14 cellular contexts compared by ENCODE assay signal in the genomic region with DNA sequence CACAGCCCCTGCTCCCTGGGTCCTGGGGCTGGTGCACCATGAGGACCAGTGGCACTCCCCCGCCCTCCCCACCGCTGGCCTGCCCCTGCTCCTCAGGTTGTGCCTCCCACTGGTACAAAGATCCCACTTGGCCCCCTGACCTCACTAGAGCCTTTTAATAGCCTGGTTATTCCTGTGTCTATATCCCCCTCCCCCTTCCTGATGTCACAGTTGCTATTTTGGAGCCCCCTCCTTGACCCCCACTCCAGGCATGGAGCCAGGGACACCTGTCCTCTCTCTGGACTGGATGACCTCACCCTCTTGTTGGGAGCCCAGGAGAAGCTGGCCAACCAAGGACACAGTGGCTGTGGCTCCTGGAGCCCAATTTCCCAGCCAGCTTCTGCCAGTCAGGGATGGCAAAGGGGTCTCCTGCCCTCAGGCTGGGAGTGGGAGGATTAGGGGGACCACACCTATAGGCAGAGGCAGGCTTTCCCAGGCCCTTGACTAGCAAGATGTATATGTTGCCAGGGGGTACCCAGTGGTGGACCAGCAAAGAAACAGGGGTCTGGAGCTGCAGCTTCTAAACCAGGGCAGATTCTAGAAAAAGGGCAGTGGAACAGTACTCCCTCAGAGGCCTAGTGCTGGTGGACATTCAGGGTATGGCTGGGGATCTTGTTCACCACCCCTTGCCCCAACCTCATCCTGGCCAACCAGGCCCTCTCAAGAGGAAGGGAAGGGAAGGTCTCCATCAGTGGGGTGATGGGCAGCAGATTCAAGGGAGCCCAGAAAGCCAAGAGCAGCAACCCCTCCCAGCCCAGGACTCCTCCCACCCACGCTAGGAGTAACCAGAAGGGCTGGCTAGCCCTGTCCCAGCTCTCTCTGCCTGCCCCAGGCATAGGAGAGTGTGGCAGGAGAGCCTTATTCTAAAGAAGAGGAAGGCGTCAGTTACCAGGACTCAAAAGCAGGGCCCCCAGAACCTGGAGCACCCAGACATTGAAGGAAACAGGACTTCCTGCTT. TPM values are rescaled to one million over a fixed set of nuclear protein-coding genes. Genes with fewer than 3 reads are reported as not detected.
DNase-seq lines count a peak whose midpoint lies in the region; TF ChIP-seq lines count a peak whose summit lies in the region.
"Had no signal": no experiment of that assay in that cellular context is flagged by ENCODE, and none has a peak within 500 bp of the region (broad histone marks: within the 10 kb centered on the region; RNA-seq: fewer than 3 reads in every experiment).

No MANE protein-coding gene starts in this region.

- no peaks in the 10 kb centered on the region for H3K36me3 ChIP-seq in neural cell (ENCODE audit: insufficient read depth, low read length)

- TF ChIP-seq CTCF in epithelial cell of esophagus (IDR thresholded peaks at IDR 0.05; ENCODE audit: insufficient read depth, low read depth, low read length, missing control alignments) (no peak), neural cell (IDR thresholded peaks at IDR 0.05; ENCODE audit: poor library complexity, severe bottlenecking) (no peak), type B pancreatic cell (conservative IDR thresholded peaks at IDR 0.05) (no peak)

- no peaks in the 10 kb centered on the region for H3F3A ChIP-seq in neural cell (ENCODE audit: insufficient read depth, low read length, poor library complexity, severe bottlenecking)

- H3K79me2 ChIP-seq in neural cell (replicated peaks; ENCODE audit: insufficient read depth, low read length), result peaks cover 32% of the 10 kb centered on the region

- peaks cover 22% of the 10 kb centered on the region for H3K4me1 Mint-ChIP-seq in activated CD4-positive, alpha-beta T cell treated with anti-CD3 and anti-CD28 coated beads, Interleukin-2, amount 10 ng/mL, durations not matched to agents 7 days and 5 days
- H3K4me1 Mint-ChIP-seq in activated CD4-positive, alpha-beta T cell treated with anti-CD3 and anti-CD28 coated beads, Interleukin-2, amount 10 ng/mL, durations not matched to agents 24 days and 14 days, result peaks cover 5% of the 10 kb centered on the region
- peaks cover 12% of the 10 kb centered on the region for H3K4me1 Mint-ChIP-seq in type B pancreatic cell (ENCODE audit: unreplicated experiment)

- POLR2A ChIA-PET in activated CD4-positive, alpha-beta T cell treated with anti-CD3 and anti-CD28 coated beads, Interleukin-2, amount 10 ng/mL, durations not matched to agents 7 days and 5 days (lab: Charles Lee), result interaction anchor here (0.6 kb wide), 1 partner anchor 181 kb away, joined by 3 read pairs; no protein-coding TSS in a partner anchor

- peaks cover 12% of the 10 kb centered on the region for H4K20me1 ChIP-seq in neural cell (ENCODE audit: insufficient read depth)

- intact Hi-C loops in activated CD4-positive, alpha-beta T cell treated with anti-CD3 and anti-CD28 coated beads, Interleukin-2, amount 10 ng/mL, durations not matched to agents 24 days and 14 days (cut with micrococcal nuclease), result no loop called here

- H3K4me3 ChIP-seq in epithelial cell of esophagus (ENCODE audit: low read length), result no peak overlapping the region
- H3K4me3 ChIP-seq in neural cell (ENCODE audit: low read length), result no peak overlapping the region
- H3K4me3 ChIP-seq: upper lobe of right lung had no signal

- no peaks in the 10 kb centered on the region for H3K27me3 Mint-ChIP-seq in activated CD4-positive, alpha-beta T cell treated with anti-CD3 and anti-CD28 coated beads, Interleukin-2, amount 10 ng/mL, durations not matched to agents 7 days and 5 days
- no peaks in the 10 kb centered on the region for H3K27me3 Mint-ChIP-seq in activated CD4-positive, alpha-beta T cell treated with anti-CD3 and anti-CD28 coated beads, Interleukin-2, amount 10 ng/mL, durations not matched to agents 24 days and 14 days
- no peaks in the 10 kb centered on the region for H3K27me3 Mint-ChIP-seq in type B pancreatic cell
- H3K27me3 Mint-ChIP-seq: activated CD8-positive, alpha-beta T cell treated with anti-CD3 and anti-CD28 coated beads for 36 hours had no signal

- TF ChIP-seq EP300 in neural cell (conservative IDR thresholded peaks at IDR 0.05; ENCODE audit: poor library complexity, severe bottlenecking), result no peak

- H2AFZ ChIP-seq in neural cell (ENCODE audit: low read depth, low read length), result no peak overlapping the region

- no peaks in the 10 kb centered on the region for H3K36me3 Mint-ChIP-seq in activated CD4-positive, alpha-beta T cell treated with anti-CD3 and anti-CD28 coated beads, Interleukin-2, amount 10 ng/mL, durations not matched to agents 7 days and 5 days (ENCODE audit: low read depth)
- peaks cover 2% of the 10 kb centered on the region for H3K36me3 Mint-ChIP-seq in activated CD4-positive, alpha-beta T cell treated with anti-CD3 and anti-CD28 coated beads, Interleukin-2, amount 10 ng/mL, durations not matched to agents 24 days and 14 days (ENCODE audit: low read depth)
- H3K36me3 Mint-ChIP-seq in type B pancreatic cell, result no peaks in the 10 kb centered on the region
- H3K36me3 Mint-ChIP-seq: activated naive CD4-positive, alpha-beta T cell treated with anti-CD3 and anti-CD28 coated beads, Interleukin-2, amount 50 U/mL, for 72 hours had no signal

- no peaks in the 10 kb centered on the region for H3K27me3 ChIP-seq in neural cell (ENCODE audit: insufficient read depth, low read depth, low read length)
- H3K27me3 ChIP-seq: upper lobe of right lung had no signal

- H3K27ac ChIP-seq in neural cell (ENCODE audit: low read length), result peak overlapping the region; percentile 84

- no peak for TF ChIP-seq RAD21 in neural cell (conservative IDR thresholded peaks at IDR 0.05)

- no peak overlapping the region for H3K4me2 ChIP-seq in neural cell (ENCODE audit: low read length)

- no peaks in the 10 kb centered on the region for H3K9me3 Mint-ChIP-seq in activated CD4-positive, alpha-beta T cell treated with anti-CD3 and anti-CD28 coated beads, Interleukin-2, amount 10 ng/mL, durations not matched to agents 7 days and 5 days
- H3K9me3 Mint-ChIP-seq in activated CD4-positive, alpha-beta T cell treated with anti-CD3 and anti-CD28 coated beads, Interleukin-2, amount 10 ng/mL, durations not matched to agents 24 days and 14 days, result no peaks in the 10 kb centered on the region
- H3K9me3 Mint-ChIP-seq in type B pancreatic cell, result no peaks in the 10 kb centered on the region
- H3K9me3 Mint-ChIP-seq: activated CD8-positive, alpha-beta T cell treated with anti-CD3 and anti-CD28 coated beads for 36 hours; activated naive CD4-positive, alpha-beta T cell treated with anti-CD3 and anti-CD28 coated beads, Interleukin-2, amount 50 U/mL, for 72 hours; nephron progenitor cell had no signal

- no peak overlapping the region for H3K9ac ChIP-seq in neural cell (ENCODE audit: low read length)

- H3K27ac Mint-ChIP-seq in activated CD4-positive, alpha-beta T cell treated with anti-CD3 and anti-CD28 coated beads, Interleukin-2, amount 10 ng/mL, durations not matched to agents 7 days and 5 days, result peak overlapping the region; percentile 36
- H3K27ac Mint-ChIP-seq in activated CD4-positive, alpha-beta T cell treated with anti-CD3 and anti-CD28 coated beads, Interleukin-2, amount 10 ng/mL, durations not matched to agents 24 days and 14 days, result no peak overlapping the region
- peak overlapping the region; percentile 66 for H3K27ac Mint-ChIP-seq in type B pancreatic cell
- H3K27ac Mint-ChIP-seq: nephron progenitor cell had no signal

- CTCF ChIA-PET in activated CD4-positive, alpha-beta T cell treated with anti-CD3 and anti-CD28 coated beads, Interleukin-2, amount 10 ng/mL, durations not matched to agents 7 days and 5 days (lab: Charles Lee), result interaction anchor here (0.7 to 2.0 kb wide), 5 partner anchors 7 to 251 kb away, joined by 3 to 14 read pairs (median 3); a partner anchor contains a TSS

- H3K9me2 ChIP-seq in neural cell (ENCODE audit: insufficient read depth, low read length), result no peaks in the 10 kb centered on the region

- no peaks in the 10 kb centered on the region for H3K9me3 ChIP-seq in neural cell (ENCODE audit: low read length)
- H3K9me3 ChIP-seq: upper lobe of right lung had no signal

- no peak for DNase-seq in activated CD4-positive, alpha-beta T cell treated with anti-CD3 and anti-CD28 coated beads, Interleukin-2, amount 10 ng/mL, durations not matched to agents 7 days and 5 days
- no peak for DNase-seq in activated CD4-positive, alpha-beta T cell treated with anti-CD3 and anti-CD28 coated beads, Interleukin-2, amount 10 ng/mL, durations not matched to agents 24 days and 14 days
- peak; percentile 45 for DNase-seq in epithelial cell of esophagus (ENCODE audit: low read depth)
- no peak for DNase-seq in type B pancreatic cell (ENCODE audit: extremely low spot score, unreplicated experiment)
- DNase-seq in CD1c-positive myeloid dendritic cell (ENCODE audit: extremely low spot score), result no peak
- DNase-seq in Ammon's horn (ENCODE audit: low spot score), result no peak
- DNase-seq in mesenteric fat pad (ENCODE audit: low spot score), result no peak
- DNase-seq: activated CD8-positive, alpha-beta T cell treated with anti-CD3 and anti-CD28 coated beads for 36 hours; NCI-H510A; nephron progenitor cell; stimulated activated CD4-positive, alpha-beta T cell treated with anti-CD3 and anti-CD28 coated beads, Interleukin-4, amount 100 ng/mL, for 1 hour; upper lobe of right lung had no signal

- H3K4me3 Mint-ChIP-seq in activated CD4-positive, alpha-beta T cell treated with anti-CD3 and anti-CD28 coated beads, Interleukin-2, amount 10 ng/mL, durations not matched to agents 7 days and 5 days, result no peak overlapping the region
- no peak overlapping the region for H3K4me3 Mint-ChIP-seq in activated CD4-positive, alpha-beta T cell treated with anti-CD3 and anti-CD28 coated beads, Interleukin-2, amount 10 ng/mL, durations not matched to agents 24 days and 14 days
- H3K4me3 Mint-ChIP-seq in type B pancreatic cell, result peak overlapping the region; percentile 71
- H3K4me3 Mint-ChIP-seq: activated CD8-positive, alpha-beta T cell treated with anti-CD3 and anti-CD28 coated beads for 36 hours; nephron progenitor cell had no signal

RNA-seq across cellular contexts. Expression of a gene that starts 10.9 kb away (rescaled TPM):
- total RNA-seq in activated CD4-positive, alpha-beta T cell treated with anti-CD3 and anti-CD28 coated beads, Interleukin-2, amount 10 ng/mL, durations not matched to agents 7 days and 5 days, result 10 to 100 TPM; 27.0 to 32.3 TPM
- total RNA-seq in activated CD4-positive, alpha-beta T cell treated with anti-CD3 and anti-CD28 coated beads, Interleukin-2, amount 10 ng/mL, durations not matched to agents 24 days and 14 days, result 16.1 and 17.7 TPM in 2 replicates
- polyA plus RNA-seq in neural cell, result 93.0 and 97.8 TPM in 2 replicates
- polyA minus RNA-seq in neural cell, result 90.8 and 111 TPM in 2 replicates
- total RNA-seq in type B pancreatic cell (ENCODE audit: low replicate concordance), result 43.3 and 48.9 TPM in 2 replicates
- 34.9 TPM for total RNA-seq in mesenteric fat pad

RNA-seq across cellular contexts. Expression of a gene that starts 29.1 kb away (rescaled TPM):
- total RNA-seq in activated CD4-positive, alpha-beta T cell treated with anti-CD3 and anti-CD28 coated beads, Interleukin-2, amount 10 ng/mL, durations not matched to agents 7 days and 5 days, result 10 to 100 TPM; 15.1 to 16.4 TPM
- 23.8 and 24.5 TPM in 2 replicates for total RNA-seq in activated CD4-positive, alpha-beta T cell treated with anti-CD3 and anti-CD28 coated beads, Interleukin-2, amount 10 ng/mL, durations not matched to agents 24 days and 14 days
- 1.3 TPM in 2 replicates for polyA plus RNA-seq in neural cell
- 1.5 and 1.7 TPM in 2 replicates for polyA minus RNA-seq in neural cell
- total RNA-seq in type B pancreatic cell (ENCODE audit: low replicate concordance) (5.4 and 10.6 TPM in 2 replicates), mesenteric fat pad (0.74 TPM)

RNA-seq across cellular contexts. Expression of a gene that starts 42.0 kb away (rescaled TPM):
- total RNA-seq in activated CD4-positive, alpha-beta T cell treated with anti-CD3 and anti-CD28 coated beads, Interleukin-2, amount 10 ng/mL, durations not matched to agents 7 days and 5 days, result 10 to 100 TPM; 18.1 to 25.2 TPM
- 33.3 and 34.1 TPM in 2 replicates for total RNA-seq in activated CD4-positive, alpha-beta T cell treated with anti-CD3 and anti-CD28 coated beads, Interleukin-2, amount 10 ng/mL, durations not matched to agents 24 days and 14 days
- polyA plus RNA-seq in neural cell, result 10.8 and 16.7 TPM in 2 replicates
- 19.3 and 22.2 TPM in 2 replicates for polyA minus RNA-seq in neural cell
- total RNA-seq in type B pancreatic cell (ENCODE audit: low replicate concordance) (63.6 and 63.7 TPM in 2 replicates), mesenteric fat pad (56.7 TPM)

RNA-seq across cellular contexts. Expression of a gene that starts 46.1 kb away (rescaled TPM):
- total RNA-seq in activated CD4-positive, alpha-beta T cell treated with anti-CD3 and anti-CD28 coated beads, Interleukin-2, amount 10 ng/mL, durations not matched to agents 7 days and 5 days, result 10 to 100 TPM; 59.3 to 64.8 TPM
- total RNA-seq in activated CD4-positive, alpha-beta T cell treated with anti-CD3 and anti-CD28 coated beads, Interleukin-2, amount 10 ng/mL, durations not matched to agents 24 days and 14 days, result 101 and 107 TPM in 2 replicates
- 9.6 and 12.0 TPM in 2 replicates for polyA plus RNA-seq in neural cell
- 25.2 and 26.8 TPM in 2 replicates for polyA minus RNA-seq in neural cell
- total RNA-seq in type B pancreatic cell (ENCODE audit: low replicate concordance) (44.8 and 50.6 TPM in 2 replicates), mesenteric fat pad (55.4 TPM)

RNA-seq across cellular contexts. Expression of a gene that starts 57.9 kb away (rescaled TPM):
- total RNA-seq in activated CD4-positive, alpha-beta T cell treated with anti-CD3 and anti-CD28 coated beads, Interleukin-2, amount 10 ng/mL, durations not matched to agents 7 days and 5 days, result under 1 TPM in 1 of 2 experiments, not detected in 1; 0.30 TPM
- 0.09 and 0.78 TPM in 2 replicates for total RNA-seq in activated CD4-positive, alpha-beta T cell treated with anti-CD3 and anti-CD28 coated beads, Interleukin-2, amount 10 ng/mL, durations not matched to agents 24 days and 14 days
- polyA plus RNA-seq in neural cell, result not detected in 2 replicates
- polyA minus RNA-seq in neural cell, result not detected in 2 replicates
- total RNA-seq in type B pancreatic cell (ENCODE audit: low replicate concordance) (0.68 TPM in 1 of 2 replicates, not detected in the other), mesenteric fat pad (not detected)
- total RNA-seq: upper lobe of right lung had no signal
